Comparison of ENCODE assay signal across 35 cellular contexts in the genomic region with DNA sequence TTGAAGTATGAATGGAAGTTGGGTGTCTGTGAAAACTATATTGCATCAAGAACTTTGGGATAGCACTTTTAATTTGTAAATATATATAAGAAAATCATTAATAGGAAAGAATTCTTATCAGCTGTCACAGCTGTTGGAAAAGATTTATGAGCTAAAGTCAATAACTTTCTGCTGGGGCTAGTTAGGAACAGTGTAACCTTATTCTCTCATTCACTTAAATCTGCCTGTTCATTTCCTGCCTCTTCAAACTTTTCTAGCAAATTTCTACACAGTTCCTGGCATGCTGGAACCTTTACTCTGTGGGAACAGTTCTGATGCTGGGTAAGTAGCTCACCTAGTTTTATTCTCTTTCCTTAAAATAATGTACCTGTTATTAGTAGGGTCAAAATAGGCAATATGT.
"Had no signal": no experiment of that assay in that cellular context is flagged by ENCODE, and none has a peak within 500 bp of the region (broad histone marks: within the 10 kb centered on the region; RNA-seq: fewer than 3 reads in every experiment).

No MANE protein-coding gene starts in this region.

- H3K4me3 Mint-ChIP-seq: activated B cell treated with CpG ODN at 0.5 μM for 24 hours; activated CD4-positive, alpha-beta memory T cell treated with anti-CD3 and anti-CD28 coated beads, Interleukin-2, amount 10 ng/mL, durations not matched to agents 7 days and 5 days; activated CD4-positive, alpha-beta T cell treated with anti-CD3 and anti-CD28 coated beads for 36 hours; activated CD4-positive, alpha-beta T cell treated with anti-CD3 and anti-CD28 coated beads, Interleukin-2, amount 10 ng/mL, durations not matched to agents 7 days and 5 days; activated CD8-positive, alpha-beta memory T cell treated with anti-CD3 and anti-CD28 coated beads, Interleukin-2, amount 10 ng/mL, durations not matched to agents 7 days and 5 days; activated CD8-positive, alpha-beta T cell treated with anti-CD3 and anti-CD28 coated beads, Interleukin-2, amount 10 ng/mL, durations not matched to agents 7 days and 5 days; activated naive CD4-positive, alpha-beta T cell treated with anti-CD3 and anti-CD28 coated beads, Interleukin-2, amount 10 ng/mL, durations not matched to agents 7 days and 5 days; activated naive CD4-positive, alpha-beta T cell treated with anti-CD3 and anti-CD28 coated beads, Interleukin-2, amount 50 U/mL, for 24 hours; activated naive CD8-positive, alpha-beta T cell; activated naive CD8-positive, alpha-beta T cell treated with anti-CD3 and anti-CD28 coated beads, Interleukin-2, amount 10 ng/mL, durations not matched to agents 7 days and 5 days; activated naive CD8-positive, alpha-beta T cell treated with anti-CD3 and anti-CD28 coated beads, Interleukin-2, amount 50 U/mL, for 24 hours; activated T-cell treated with anti-CD3 and anti-CD28 coated beads, Interleukin-2, amount 50 U/mL, for 24 hours; T-cell; T-helper 1 cell treated with Interleukin-12 subunit alpha and Interleukin-12 subunit beta and Interleukin-4 antibody, amounts not matched to agents 30 μg/mL and 1 μg/mL, for 36 hours; T-helper 2 cell treated with Interferon-gamma antibody and Interleukin-4, amounts not matched to agents 5 μg/mL and 100 μg/mL, for 36 hours had no signal

- H3K4me1 ChIP-seq: ascending aorta, breast epithelium had no signal

- H3K4me3 ChIP-seq: ascending aorta, breast epithelium had no signal

- H3K4me1 Mint-ChIP-seq: activated B cell treated with CpG ODN at 0.5 μM for 24 hours; activated CD4-positive, alpha-beta memory T cell treated with anti-CD3 and anti-CD28 coated beads, Interleukin-2, amount 10 ng/mL, durations not matched to agents 7 days and 5 days; activated CD4-positive, alpha-beta T cell treated with anti-CD3 and anti-CD28 coated beads, Interleukin-2, amount 10 ng/mL, durations not matched to agents 7 days and 5 days; activated CD8-positive, alpha-beta memory T cell treated with anti-CD3 and anti-CD28 coated beads, Interleukin-2, amount 10 ng/mL, durations not matched to agents 7 days and 5 days; activated naive CD4-positive, alpha-beta T cell treated with anti-CD3 and anti-CD28 coated beads, Interleukin-2, amount 10 ng/mL, durations not matched to agents 7 days and 5 days; activated naive CD4-positive, alpha-beta T cell treated with anti-CD3 and anti-CD28 coated beads, Interleukin-2, amount 50 U/mL, for 24 hours; activated naive CD8-positive, alpha-beta T cell treated with anti-CD3 and anti-CD28 coated beads, Interleukin-2, amount 50 U/mL, for 24 hours; T-cell had no signal

- H3K27me3 Mint-ChIP-seq: activated naive CD4-positive, alpha-beta T cell treated with anti-CD3 and anti-CD28 coated beads, Interleukin-2, amount 50 U/mL, for 24 hours; activated naive CD8-positive, alpha-beta T cell; activated naive CD8-positive, alpha-beta T cell treated with anti-CD3 and anti-CD28 coated beads, Interleukin-2, amount 50 U/mL, for 24 hours had no signal

- H3K9me3 ChIP-seq: ascending aorta, breast epithelium had no signal

- H3K27ac ChIP-seq: ascending aorta, brain microvascular endothelial cell, breast epithelium, VCaP had no signal

- FAIRE-seq: TTC549 had no signal

- DNase-seq: activated B cell treated with CpG ODN at 0.5 μM for 24 hours; activated CD4-positive, alpha-beta memory T cell treated with anti-CD3 and anti-CD28 coated beads, Interleukin-2, amount 10 ng/mL, durations not matched to agents 7 days and 5 days; activated CD4-positive, alpha-beta T cell treated with anti-CD3 and anti-CD28 coated beads for 1 hour; activated CD4-positive, alpha-beta T cell treated with anti-CD3 and anti-CD28 coated beads for 36 hours; activated CD4-positive, alpha-beta T cell treated with anti-CD3 and anti-CD28 coated beads for 48 hours; activated CD4-positive, alpha-beta T cell treated with anti-CD3 and anti-CD28 coated beads, Interleukin-2, amount 10 ng/mL, durations not matched to agents 7 days and 5 days; activated CD4-positive, alpha-beta T cell treated with anti-CD3 and anti-CD28 coated beads, Interleukin-2, amount 50 U/mL, for 48 hours; activated CD8-positive, alpha-beta memory T cell treated with anti-CD3 and anti-CD28 coated beads for 24 hours; activated CD8-positive, alpha-beta memory T cell treated with anti-CD3 and anti-CD28 coated beads, Interleukin-2, amount 10 ng/mL, durations not matched to agents 7 days and 5 days; activated CD8-positive, alpha-beta memory T cell treated with anti-CD3 and anti-CD28 coated beads, Interleukin-2, amount 50 U/mL, for 48 hours; activated CD8-positive, alpha-beta T cell treated with anti-CD3 and anti-CD28 coated beads, Interleukin-2, amount 10 ng/mL, durations not matched to agents 7 days and 5 days; activated effector memory CD4-positive, alpha-beta T cell treated with Interleukin-2 at 50 U/mL for 16 hours; activated gamma-delta T cell; activated naive CD4-positive, alpha-beta T cell treated with anti-CD3 and anti-CD28 coated beads, Interleukin-2, amount 10 ng/mL, durations not matched to agents 7 days and 5 days; activated naive CD4-positive, alpha-beta T cell treated with Interleukin-2 at 50 U/mL for 16 hours; activated naive CD8-positive, alpha-beta T cell treated with anti-CD3 and anti-CD28 coated beads, Interleukin-2, amount 10 ng/mL, durations not matched to agents 7 days and 5 days; activated naive CD8-positive, alpha-beta T cell treated with anti-CD3 and anti-CD28 coated beads, Interleukin-2, amount 50 U/mL, for 24 hours; activated T-cell treated with anti-CD3 and anti-CD28 coated beads, Interleukin-2, amount 50 U/mL, for 24 hours; activated T-cell treated with anti-CD3 and anti-CD28 coated beads, Interleukin-2, amount 50 U/mL, for 48 hours; amygdala; anterior cingulate cortex; brain microvascular endothelial cell; central memory CD4-positive, alpha-beta T cell; T-cell; T-helper 2 cell; T-helper 9 cell had no signal

- H3K9me3 Mint-ChIP-seq: activated B cell treated with CpG ODN at 0.5 μM for 24 hours; activated CD4-positive, alpha-beta memory T cell treated with anti-CD3 and anti-CD28 coated beads, Interleukin-2, amount 10 ng/mL, durations not matched to agents 7 days and 5 days; activated CD4-positive, alpha-beta T cell treated with anti-CD3 and anti-CD28 coated beads, Interleukin-2, amount 10 ng/mL, durations not matched to agents 7 days and 5 days; activated naive CD4-positive, alpha-beta T cell treated with anti-CD3 and anti-CD28 coated beads, Interleukin-2, amount 10 ng/mL, durations not matched to agents 7 days and 5 days; activated naive CD4-positive, alpha-beta T cell treated with anti-CD3 and anti-CD28 coated beads, Interleukin-2, amount 50 U/mL, for 24 hours; activated naive CD8-positive, alpha-beta T cell treated with anti-CD3 and anti-CD28 coated beads, Interleukin-2, amount 10 ng/mL, durations not matched to agents 7 days and 5 days; activated naive CD8-positive, alpha-beta T cell treated with anti-CD3 and anti-CD28 coated beads, Interleukin-2, amount 50 U/mL, for 24 hours; activated T-cell treated with anti-CD3 and anti-CD28 coated beads, Interleukin-2, amount 50 U/mL, for 24 hours; activated T-helper 2 cell treated with anti-CD3 and anti-CD28 coated beads, Interferon-gamma antibody, Interleukin-2, Interleukin-4, amounts not matched to agents 10 μg/mL and 5 μg/mL and 100 μg/mL, durations not matched to agents 14 hours and 24 hours and 36 hours; T-cell; T-helper 1 cell treated with Interleukin-12 subunit alpha and Interleukin-12 subunit beta and Interleukin-4 antibody, amounts not matched to agents 30 μg/mL and 1 μg/mL, for 36 hours; T-helper 2 cell treated with Interferon-gamma antibody and Interleukin-4, amounts not matched to agents 5 μg/mL and 100 μg/mL, for 36 hours had no signal

- H3K36me3 ChIP-seq: ascending aorta, brain microvascular endothelial cell, breast epithelium had no signal

- H3K27me3 ChIP-seq: ascending aorta, brain microvascular endothelial cell, breast epithelium had no signal

- H3K36me3 Mint-ChIP-seq: activated CD8-positive, alpha-beta memory T cell treated with anti-CD3 and anti-CD28 coated beads, Interleukin-2, amount 10 ng/mL, durations not matched to agents 7 days and 5 days; activated naive CD4-positive, alpha-beta T cell treated with anti-CD3 and anti-CD28 coated beads, Interleukin-2, amount 10 ng/mL, durations not matched to agents 7 days and 5 days; activated naive CD4-positive, alpha-beta T cell treated with anti-CD3 and anti-CD28 coated beads, Interleukin-2, amount 50 U/mL, for 24 hours; activated naive CD8-positive, alpha-beta T cell; T-cell had no signal

- ATAC-seq: activated CD4-positive, alpha-beta T cell treated with anti-CD3 and anti-CD28 coated beads for 36 hours; activated CD8-positive, alpha-beta memory T cell treated with anti-CD3 and anti-CD28 coated beads, Interleukin-2, amount 10 ng/mL, durations not matched to agents 7 days and 5 days; activated CD8-positive, alpha-beta T cell treated with anti-CD3 and anti-CD28 coated beads, Interleukin-2, amount 10 ng/mL, durations not matched to agents 7 days and 5 days; activated naive CD8-positive, alpha-beta T cell treated with anti-CD3 and anti-CD28 coated beads, Interleukin-2, amount 50 U/mL, for 24 hours; T-cell had no signal

- H3K27ac Mint-ChIP-seq: activated B cell treated with CpG ODN at 0.5 μM for 24 hours; activated CD4-positive, alpha-beta memory T cell treated with anti-CD3 and anti-CD28 coated beads, Interleukin-2, amount 10 ng/mL, durations not matched to agents 7 days and 5 days; activated CD4-positive, alpha-beta T cell treated with anti-CD3 and anti-CD28 coated beads for 36 hours; activated CD4-positive, alpha-beta T cell treated with anti-CD3 and anti-CD28 coated beads, Interleukin-2, amount 10 ng/mL, durations not matched to agents 7 days and 5 days; activated CD8-positive, alpha-beta memory T cell treated with anti-CD3 and anti-CD28 coated beads, Interleukin-2, amount 10 ng/mL, durations not matched to agents 7 days and 5 days; activated CD8-positive, alpha-beta T cell treated with anti-CD3 and anti-CD28 coated beads, Interleukin-2, amount 10 ng/mL, durations not matched to agents 7 days and 5 days; activated naive CD4-positive, alpha-beta T cell treated with anti-CD3 and anti-CD28 coated beads, Interleukin-2, amount 10 ng/mL, durations not matched to agents 7 days and 5 days; activated naive CD4-positive, alpha-beta T cell treated with anti-CD3 and anti-CD28 coated beads, Interleukin-2, amount 50 U/mL, for 24 hours; activated naive CD8-positive, alpha-beta T cell; activated naive CD8-positive, alpha-beta T cell treated with anti-CD3 and anti-CD28 coated beads, Interleukin-2, amount 10 ng/mL, durations not matched to agents 7 days and 5 days; activated naive CD8-positive, alpha-beta T cell treated with anti-CD3 and anti-CD28 coated beads, Interleukin-2, amount 50 U/mL, for 24 hours; activated T-cell treated with anti-CD3 and anti-CD28 coated beads, Interleukin-2, amount 50 U/mL, for 24 hours; activated T-helper 2 cell treated with anti-CD3 and anti-CD28 coated beads, Interferon-gamma antibody, Interleukin-2, Interleukin-4, amounts not matched to agents 10 μg/mL and 5 μg/mL and 100 μg/mL, durations not matched to agents 14 hours and 24 hours and 36 hours; T-cell; T-helper 1 cell treated with Interleukin-12 subunit alpha and Interleukin-12 subunit beta and Interleukin-4 antibody, amounts not matched to agents 30 μg/mL and 1 μg/mL, for 36 hours; T-helper 2 cell treated with Interferon-gamma antibody and Interleukin-4, amounts not matched to agents 5 μg/mL and 100 μg/mL, for 36 hours had no signal
